Comparison of ENCODE assay signal across 8 cellular contexts in the genomic region with DNA sequence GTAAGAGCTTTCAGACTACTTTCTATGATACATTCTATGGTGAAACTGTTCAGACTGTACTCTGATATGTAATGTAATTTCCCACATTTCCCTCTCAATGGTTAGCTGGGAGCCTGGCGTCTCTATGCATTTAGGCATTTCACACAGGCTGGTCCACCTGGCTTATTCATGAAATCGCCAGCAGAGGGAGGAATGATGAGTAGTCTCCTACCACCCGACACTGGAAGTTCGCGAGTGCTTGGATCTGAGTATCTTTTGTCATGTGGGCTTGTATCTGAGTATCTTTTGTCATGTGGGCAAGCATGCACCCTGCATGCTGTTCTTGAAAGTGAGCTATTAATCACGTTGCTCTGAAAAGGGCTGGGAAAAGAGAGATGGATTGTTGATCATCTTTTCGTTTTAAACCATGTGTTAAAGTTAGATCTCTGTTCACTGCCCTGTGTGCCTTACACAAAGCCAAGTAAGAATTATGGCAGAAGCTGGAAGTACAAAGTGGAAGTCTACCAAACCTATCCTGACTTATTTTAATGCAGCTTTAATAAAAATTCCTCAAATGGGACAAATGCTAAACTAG.
A peak's percentile ranks its signal among the peaks of the same experiment; 100 is the strongest.
DNase-seq lines count a peak whose midpoint lies in the region; ATAC-seq, FAIRE-seq and TF ChIP-seq lines count a peak whose summit lies in the region.

No MANE protein-coding gene starts in this region.

- H3K27ac Mint-ChIP-seq in neural progenitor cell = no peak overlapping the region
- H3K27ac Mint-ChIP-seq in activated T-helper 17 cell treated with anti-CD3 and anti-CD28 coated beads, Interleukin-2, amount 50 U/mL, for 72 hours = no peak overlapping the region

- H3K79me1 ChIP-seq in H1 (ENCODE audit: low read depth, low read length) = no peaks in the 10 kb centered on the region

- no peak overlapping the region for H2BK5ac ChIP-seq in H1 (ENCODE audit: low read depth, low read length)

- peak; percentile 29 to 52; a peak in 4 of 5 replicates for TF ChIP-seq RAD21 in A549 (conservative IDR thresholded peaks at IDR 0.05 in 1 of 2, IDR thresholded peaks at IDR 0.05 in 1 of 2)
- TF ChIP-seq RAD21 in H1 (IDR thresholded peaks at IDR 0.05 in 1 of 2, conservative IDR thresholded peaks at IDR 0.05 in 1 of 2; ENCODE audit: low read depth in 2 of 2, low read length in 2 of 2) = peak; percentile 66 to 71

- peak; percentile 10 to 65 for DNase-seq in A549 (ENCODE audit: low read depth in 1 of 2, low spot score in 1 of 2)
- DNase-seq in GM12891 (ENCODE audit: insufficient read length, low spot score) = peak; percentile 3
- DNase-seq in NCI-H526 (lab: John Stamatoyannopoulos, UW) = peak; percentile 20 to 73
- peak; percentile 10 to 64 for DNase-seq in H1 (ENCODE audit: low read depth in 1 of 2, low spot score in 2 of 2)
- DNase-seq in neural progenitor cell (ENCODE audit: low spot score) = peak; percentile 78
- DNase-seq in coronary artery (ENCODE audit: low spot score) = no peak
- DNase-seq in lower leg skin (ENCODE audit: low spot score in 2 of 2) = no peak

- H2AFZ ChIP-seq in H1 (ENCODE audit: low read length) (no peak overlapping the region), neural progenitor cell (replicated peaks) (no peak overlapping the region)

- TF ChIP-seq EP300 in A549 (IDR thresholded peaks at IDR 0.05) = no peak
- no peak for TF ChIP-seq EP300 in H1 (IDR thresholded peaks at IDR 0.05; ENCODE audit: borderline replicate concordance in 1 of 2, low read depth in 2 of 2, low read length in 2 of 2)

- H3K4me2 ChIP-seq in A549 = no peak overlapping the region
- H3K4me2 ChIP-seq in H1 (ENCODE audit: insufficient read depth in 1 of 2, low read depth in 2 of 2, low read length in 2 of 2) = no peak overlapping the region
- H3K4me2 ChIP-seq in neural progenitor cell = no peak overlapping the region

- CTCF ChIA-PET in A549 (lab: Yijun Ruan, JAX) = interaction anchor here (0.5 to 2.1 kb wide), 10 partner anchors 8 to 1000 kb away, joined by 3 to 8 read pairs (median 4); no protein-coding TSS in a partner anchor
- CTCF ChIA-PET in H1 (lab: Charles Lee; ENCODE audit: partially characterized antibody) = interaction anchor here (0.5 to 4.7 kb wide), 23 partner anchors 8 to 274 kb away, joined by 3 to 36 read pairs (median 4); no protein-coding TSS in a partner anchor

- H3K4me3 ChIP-seq in A549 = no peak overlapping the region
- H3K4me3 ChIP-seq in H1 (ENCODE audit: extremely low read depth in 1 of 4, insufficient read depth in 2 of 4, low read depth in 3 of 4, low read length in 4 of 4) = no peak overlapping the region
- H3K4me3 ChIP-seq in neural progenitor cell = no peak overlapping the region
- no peak overlapping the region for H3K4me3 ChIP-seq in coronary artery
- H3K4me3 ChIP-seq in lower leg skin (ENCODE audit: low read depth, poor library complexity, severe bottlenecking) = no peak overlapping the region

- H2AK5ac ChIP-seq in H1 (ENCODE audit: low read depth, low read length) = no peak overlapping the region

- no peaks in the 10 kb centered on the region for H3K9me3 Mint-ChIP-seq in neural progenitor cell
- H3K9me3 Mint-ChIP-seq in activated T-helper 17 cell treated with anti-CD3 and anti-CD28 coated beads, Interleukin-2, amount 50 U/mL, for 72 hours = no peaks in the 10 kb centered on the region

- H3K18ac ChIP-seq in H1 (ENCODE audit: extremely low read depth, low read length) = no peak overlapping the region

- H3K14ac ChIP-seq in H1 (ENCODE audit: insufficient read length) = no peak overlapping the region

- H3K36me3 ChIP-seq in H1 (ENCODE audit: control insufficient read depth in 2 of 4, insufficient read depth in 4 of 4, low read length in 3 of 4) = no peaks in the 10 kb centered on the region
- no peaks in the 10 kb centered on the region for H3K36me3 ChIP-seq in neural progenitor cell

- intact Hi-C loops in lower leg skin (cut with DNase I; ENCODE audit: low total_unique reads) = no loop called here

- no peak overlapping the region for H3K23ac ChIP-seq in H1 (ENCODE audit: insufficient read length)

- H2BK12ac ChIP-seq in H1 (ENCODE audit: low read depth, low read length) = no peak overlapping the region

- peak; percentile 36; the same call in 2 of the 3 replicates for TF ChIP-seq CTCF in A549 (IDR thresholded peaks at IDR 0.05)
- TF ChIP-seq CTCF in H1 (IDR thresholded peaks at IDR 0.05; ENCODE audit: control extremely low read depth in 1 of 3, insufficient read depth in 1 of 3, low read depth in 1 of 3, low read length in 3 of 3) = peak; percentile 58 to 87 (median 66)
- TF ChIP-seq CTCF in neural progenitor cell (IDR thresholded peaks at IDR 0.05) = peak; percentile 76
- no peak for TF ChIP-seq CTCF in coronary artery (IDR thresholded peaks at IDR 0.05)
- TF ChIP-seq CTCF in lower leg skin (IDR thresholded peaks at IDR 0.05) = no peak

- peaks cover 5% of the 10 kb centered on the region for H3K4me1 Mint-ChIP-seq in neural progenitor cell
- no peaks in the 10 kb centered on the region for H3K4me1 Mint-ChIP-seq in activated T-helper 17 cell treated with anti-CD3 and anti-CD28 coated beads, Interleukin-2, amount 50 U/mL, for 72 hours

- H3K56ac ChIP-seq in H1 (replicated peaks; ENCODE audit: insufficient read length, low read depth, low read length) = no peak overlapping the region

- H3K27me3 ChIP-seq in H1 (replicated peaks in 1 of 4; ENCODE audit: control insufficient read depth in 3 of 4, extremely low read depth in 1 of 4, insufficient read depth in 3 of 4, low read length in 3 of 4) (no peaks in the 10 kb centered on the region), neural progenitor cell (peaks cover 8% of the 10 kb centered on the region)

- H3K9me3 ChIP-seq in A549 = no peaks in the 10 kb centered on the region
- no peaks in the 10 kb centered on the region for H3K9me3 ChIP-seq in H1 (ENCODE audit: insufficient read depth in 2 of 2, low read depth in 1 of 2, low read length in 1 of 2)
- no peaks in the 10 kb centered on the region for H3K9me3 ChIP-seq in neural progenitor cell (ENCODE audit: low read depth)

- H3K4me1 ChIP-seq in A549 (peaks cover 3% of the 10 kb centered on the region; the same call in 1 of the 3 replicates), H1 (replicated peaks in 1 of 4; ENCODE audit: control insufficient read depth in 3 of 4, insufficient read depth in 4 of 4, low read length in 3 of 4) (peaks cover 0 to 7% (median 0%) of the 10 kb centered on the region in 4 experiments; a peak in 2 of 7 replicates), neural progenitor cell (no peaks in the 10 kb centered on the region)

- H3K4me3 Mint-ChIP-seq in neural progenitor cell = no peak overlapping the region
- no peak overlapping the region for H3K4me3 Mint-ChIP-seq in activated T-helper 17 cell treated with anti-CD3 and anti-CD28 coated beads, Interleukin-2, amount 50 U/mL, for 72 hours

- no peak overlapping the region for H2BK15ac ChIP-seq in H1 (ENCODE audit: low read length)

- H4K91ac ChIP-seq in H1 (replicated peaks; ENCODE audit: insufficient read length, low read length) = no peak overlapping the region

- H3K27ac ChIP-seq in A549 = no peak overlapping the region
- no peak overlapping the region for H3K27ac ChIP-seq in H1 (ENCODE audit: low read depth, low read length)
- no peak overlapping the region for H3K27ac ChIP-seq in neural progenitor cell
- no peak overlapping the region for H3K27ac ChIP-seq in coronary artery

- peak; percentile 86 to 96; a peak in 5 of 6 replicates for ATAC-seq in A549
- ATAC-seq in activated T-helper 17 cell treated with anti-CD3 and anti-CD28 coated beads, Interleukin-2, amount 50 U/mL, for 72 hours (replicated peaks) = no peak

- H3K36me3 Mint-ChIP-seq in neural progenitor cell = no peaks in the 10 kb centered on the region
- H3K36me3 Mint-ChIP-seq in activated T-helper 17 cell treated with anti-CD3 and anti-CD28 coated beads, Interleukin-2, amount 50 U/mL, for 72 hours (ENCODE audit: low read depth) = no peaks in the 10 kb centered on the region

- H3K27me3 Mint-ChIP-seq in neural progenitor cell (ENCODE audit: insufficient read depth, low read depth) = no peaks in the 10 kb centered on the region
- H3K27me3 Mint-ChIP-seq in activated T-helper 17 cell treated with anti-CD3 and anti-CD28 coated beads, Interleukin-2, amount 50 U/mL, for 72 hours = peaks cover 33% of the 10 kb centered on the region

- TF ChIP-seq POLR2A in A549 (IDR thresholded peaks at IDR 0.05; ENCODE audit: low read length) (no peak), GM12891 (IDR thresholded peaks at IDR 0.05; ENCODE audit: low read depth, low read length) (no peak), H1 (IDR thresholded peaks at IDR 0.05; ENCODE audit: control extremely low read depth in 1 of 2, low read depth in 2 of 2, low read length in 2 of 2) (no peak), lower leg skin (IDR thresholded peaks at IDR 0.05) (no peak)

- no peak overlapping the region for H4K8ac ChIP-seq in H1 (ENCODE audit: extremely low read depth, insufficient read depth, low read length)

- no peak overlapping the region for H2BK120ac ChIP-seq in H1 (replicated peaks; ENCODE audit: low read depth, low read length)

- H4K5ac ChIP-seq in H1 (ENCODE audit: insufficient read length, low read depth, low read length) = no peak overlapping the region

- H3K4ac ChIP-seq in H1 (replicated peaks; ENCODE audit: insufficient read length, low read depth, low read length) = no peak overlapping the region

- POLR2A ChIA-PET in A549 (lab: Yijun Ruan, JAX) (no interaction called here), H1 (lab: Charles Lee; ENCODE audit: partially characterized antibody) (no interaction called here)

- FAIRE-seq in A549 (lab: Jason Lieb, UNC) (no peak), GM12891 (lab: Jason Lieb, UNC) (peak; percentile 54), H1 (lab: Jason Lieb, UNC) (peak; percentile 80)

- H3K23me2 ChIP-seq in H1 (ENCODE audit: low read depth, low read length) = no peaks in the 10 kb centered on the region

- H2BK20ac ChIP-seq in H1 (ENCODE audit: low read length) = no peak overlapping the region

- H3K9ac ChIP-seq in H1 (replicated peaks in 1 of 4; ENCODE audit: extremely low read depth in 1 of 4, low read depth in 3 of 4, low read length in 3 of 4) (no peak overlapping the region), neural progenitor cell (no peak overlapping the region)

- 39% methylated on average over 7 of the region's 7 CpGs for WGBS in A549 (ENCODE audit: missing lambda C conversion rate)
- 42% methylated on average over 7 of the region's 7 CpGs; no CpG with 5 or more reads in 1 of the 2 experiments for WGBS in H1 (ENCODE audit: extremely low coverage in 1 of 2, insufficient coverage in 1 of 2, insufficient read length in 1 of 2, insufficient replicate concordance in 2 of 2, low coverage in 1 of 2, low lambda C conversion rate in 2 of 2, missing lambda C conversion rate in 1 of 2), 2 experiments
- 35 to 49% methylated on average over 7 of the region's 7 CpGs for WGBS in lower leg skin, 2 donors

- H3F3A ChIP-seq in neural progenitor cell (ENCODE audit: low read depth) = no peaks in the 10 kb centered on the region

- no peaks in the 10 kb centered on the region for H3K79me2 ChIP-seq in H1 (ENCODE audit: control insufficient read depth in 1 of 2, insufficient read depth in 2 of 2, low read length in 2 of 2)
- H3K79me2 ChIP-seq in neural progenitor cell (ENCODE audit: low read depth) = no peaks in the 10 kb centered on the region

- H4K20me1 ChIP-seq in H1 (replicated peaks in 1 of 2; ENCODE audit: control insufficient read depth in 1 of 2, insufficient read depth in 2 of 2, low read length in 2 of 2) (no peaks in the 10 kb centered on the region), neural progenitor cell (ENCODE audit: low read depth) (no peaks in the 10 kb centered on the region)

Comparison
In these comparisons a context has a peak if more than half of its experiments do, and no peak if none do; other contexts are left out.
1. DNase-seq: peak in A549 (2 of 2), GM12891 (single experiment), NCI-H526 (2 of 2), H1 (2 of 2) and neural progenitor cell (single experiment); none in coronary artery (single experiment) and lower leg skin (0 of 2).
2. CTCF ChIP-seq: peak in A549 (single experiment), H1 (3 of 3) and neural progenitor cell (single experiment); none in coronary artery (single experiment) and lower leg skin (0 of 3).
3. Of the 18 proteins assayed by ChIP-seq in both H1 and A549: peak only in H1: MAX and USF2; only in A549: none; in both: CTCF and RAD21; in neither: 14.